In the genomic region with DNA sequence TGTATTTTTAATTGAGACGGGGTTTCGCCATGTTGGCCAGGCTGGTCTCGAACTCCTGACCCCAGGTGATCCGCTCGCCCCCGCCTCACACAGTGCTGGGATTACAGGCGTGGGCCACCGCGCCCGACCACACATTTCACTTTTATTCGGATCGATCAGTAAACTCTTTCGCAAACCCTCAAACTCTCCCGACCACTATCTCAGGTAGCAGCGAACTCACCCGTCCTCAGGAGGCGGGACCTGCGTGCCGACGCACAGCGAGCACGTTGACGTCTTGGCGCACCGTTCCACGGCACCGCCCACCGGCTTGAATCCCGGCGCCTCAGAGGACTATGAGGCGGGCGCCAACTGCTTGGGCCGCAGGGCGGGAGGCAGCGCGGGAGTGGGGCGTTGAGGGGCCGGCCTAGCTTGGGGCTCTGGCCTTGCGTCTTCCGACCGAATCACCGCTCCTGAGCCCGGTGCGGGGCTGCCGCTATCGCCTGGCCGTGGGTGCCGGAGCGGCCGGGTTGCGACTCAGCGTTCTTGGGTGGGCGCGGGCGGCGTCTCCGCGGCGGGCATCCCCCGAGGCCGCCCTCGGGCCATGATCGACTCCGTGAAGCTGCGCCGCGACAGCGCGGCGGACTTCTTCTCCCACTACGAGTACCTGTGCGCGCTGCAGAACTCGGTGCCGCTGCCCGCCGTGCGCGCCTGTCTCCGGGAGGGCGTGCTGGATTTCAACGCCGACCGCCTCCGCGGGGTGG, we compare ENCODE assay signal across 1 cellular context.
TF ChIP-seq lines count a peak whose summit lies in the region.

Gene CEP78 (plus strand): TSS at position 305 of the 740 bp plus-strand sequence. CDS start 276 bp downstream, at position 581.

TF ChIP-seq in SK-N-SH, 30 proteins besides CTCF, POLR2A, EP300 and RAD21 (continued from another document):
- TF ChIP-seq, protein P1, sequence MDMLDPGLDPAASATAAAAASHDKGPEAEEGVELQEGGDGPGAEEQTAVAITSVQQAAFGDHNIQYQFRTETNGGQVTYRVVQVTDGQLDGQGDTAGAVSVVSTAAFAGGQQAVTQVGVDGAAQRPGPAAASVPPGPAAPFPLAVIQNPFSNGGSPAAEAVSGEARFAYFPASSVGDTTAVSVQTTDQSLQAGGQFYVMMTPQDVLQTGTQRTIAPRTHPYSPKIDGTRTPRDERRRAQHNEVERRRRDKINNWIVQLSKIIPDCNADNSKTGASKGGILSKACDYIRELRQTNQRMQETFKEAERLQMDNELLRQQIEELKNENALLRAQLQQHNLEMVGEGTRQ (IDR thresholded peaks at IDR 0.05; ENCODE audit: borderline replicate concordance, low read depth, low read length) = no peak
- TF ChIP-seq CHD2 (IDR thresholded peaks at IDR 0.05; ENCODE audit: low read length, partially characterized antibody) (peak; percentile 7), GATA2 (CRISPR knock-in tag; IDR thresholded peaks at IDR 0.05) (no peak), SIN3A (IDR thresholded peaks at IDR 0.05; ENCODE audit: borderline replicate concordance, low read depth, low read length) (no peak; the same call in 1 of the 2 replicates), TAF1 (IDR thresholded peaks at IDR 0.05; ENCODE audit: borderline replicate concordance, low read depth, low read length) (peak; percentile 36; the same call in 1 of the 2 replicates), EZH2phosphoT487 (IDR thresholded peaks at IDR 0.05; ENCODE audit: borderline replicate concordance, low read depth) (no peak), RCOR1 (IDR thresholded peaks at IDR 0.05; ENCODE audit: low read length) (no peak), ZBTB33 (IDR thresholded peaks at IDR 0.05; ENCODE audit: borderline replicate concordance, low read depth) (no peak), MEF2A (IDR thresholded peaks at IDR 0.05; ENCODE audit: borderline replicate concordance, low read depth) (no peak), FOXM1 (IDR thresholded peaks at IDR 0.05; ENCODE audit: low read depth) (no peak), POLR2AphosphoS5 (IDR thresholded peaks at IDR 0.05; ENCODE audit: low read depth, low read length) (peak; percentile 97), MAX (IDR thresholded peaks at IDR 0.05; ENCODE audit: low read depth) (peak; percentile 67; the same call in 1 of the 2 replicates), NFIC (IDR thresholded peaks at IDR 0.05; ENCODE audit: borderline replicate concordance) (no peak), USF1 (IDR thresholded peaks at IDR 0.05; ENCODE audit: borderline replicate concordance, low read depth) (no peak)
- TF ChIP-seq, protein P2, sequence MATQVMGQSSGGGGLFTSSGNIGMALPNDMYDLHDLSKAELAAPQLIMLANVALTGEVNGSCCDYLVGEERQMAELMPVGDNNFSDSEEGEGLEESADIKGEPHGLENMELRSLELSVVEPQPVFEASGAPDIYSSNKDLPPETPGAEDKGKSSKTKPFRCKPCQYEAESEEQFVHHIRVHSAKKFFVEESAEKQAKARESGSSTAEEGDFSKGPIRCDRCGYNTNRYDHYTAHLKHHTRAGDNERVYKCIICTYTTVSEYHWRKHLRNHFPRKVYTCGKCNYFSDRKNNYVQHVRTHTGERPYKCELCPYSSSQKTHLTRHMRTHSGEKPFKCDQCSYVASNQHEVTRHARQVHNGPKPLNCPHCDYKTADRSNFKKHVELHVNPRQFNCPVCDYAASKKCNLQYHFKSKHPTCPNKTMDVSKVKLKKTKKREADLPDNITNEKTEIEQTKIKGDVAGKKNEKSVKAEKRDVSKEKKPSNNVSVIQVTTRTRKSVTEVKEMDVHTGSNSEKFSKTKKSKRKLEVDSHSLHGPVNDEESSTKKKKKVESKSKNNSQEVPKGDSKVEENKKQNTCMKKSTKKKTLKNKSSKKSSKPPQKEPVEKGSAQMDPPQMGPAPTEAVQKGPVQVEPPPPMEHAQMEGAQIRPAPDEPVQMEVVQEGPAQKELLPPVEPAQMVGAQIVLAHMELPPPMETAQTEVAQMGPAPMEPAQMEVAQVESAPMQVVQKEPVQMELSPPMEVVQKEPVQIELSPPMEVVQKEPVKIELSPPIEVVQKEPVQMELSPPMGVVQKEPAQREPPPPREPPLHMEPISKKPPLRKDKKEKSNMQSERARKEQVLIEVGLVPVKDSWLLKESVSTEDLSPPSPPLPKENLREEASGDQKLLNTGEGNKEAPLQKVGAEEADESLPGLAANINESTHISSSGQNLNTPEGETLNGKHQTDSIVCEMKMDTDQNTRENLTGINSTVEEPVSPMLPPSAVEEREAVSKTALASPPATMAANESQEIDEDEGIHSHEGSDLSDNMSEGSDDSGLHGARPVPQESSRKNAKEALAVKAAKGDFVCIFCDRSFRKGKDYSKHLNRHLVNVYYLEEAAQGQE (IDR thresholded peaks at IDR 0.05; ENCODE audit: low read depth, low read length) = no peak
